Comparison of ENCODE assay signal across 20 cellular contexts in genomic region chr11:60717956-60718355, GRCh38. TPM values are rescaled to one million over a fixed set of nuclear protein-coding genes. Genes with fewer than 3 reads are reported as not detected.
DNase-seq lines count a peak whose midpoint lies in the region; ATAC-seq and TF ChIP-seq lines count a peak whose summit lies in the region.
"Had no signal": no experiment of that assay in that cellular context is flagged by ENCODE, and none has a peak within 500 bp of the region (broad histone marks: within the 10 kb centered on the region; RNA-seq: fewer than 3 reads in every experiment).

No MANE protein-coding gene starts in this region.

- no peak overlapping the region for H3K27ac ChIP-seq in CD8-positive, alpha-beta memory T cell (ENCODE audit: low read depth, low read length)
- no peak overlapping the region for H3K27ac ChIP-seq in naive thymus-derived CD4-positive, alpha-beta T cell (ENCODE audit: low read depth, low read length)
- no peak overlapping the region for H3K27ac ChIP-seq in esophagus muscularis mucosa (replicated peaks in 1 of 4)
- H3K27ac ChIP-seq: PC-9 had no signal

- H3K27ac Mint-ChIP-seq in CD8-positive, alpha-beta memory T cell: no peak overlapping the region
- no peak overlapping the region for H3K27ac Mint-ChIP-seq in activated CD4-positive, alpha-beta memory T cell treated with anti-CD3 and anti-CD28 coated beads, Interleukin-2, amount 10 ng/mL, durations not matched to agents 7 days and 5 days
- H3K27ac Mint-ChIP-seq in naive thymus-derived CD4-positive, alpha-beta T cell: no peak overlapping the region
- H3K27ac Mint-ChIP-seq in glutamatergic neuron (ENCODE audit: unreplicated experiment): no peak overlapping the region
- H3K27ac Mint-ChIP-seq: CD4-positive, CD25-positive, alpha-beta regulatory T cell had no signal

- CTCF ChIA-PET in CD8-positive, alpha-beta memory T cell (lab: Charles Lee): no interaction called here
- CTCF ChIA-PET in activated CD4-positive, alpha-beta memory T cell treated with anti-CD3 and anti-CD28 coated beads, Interleukin-2, amount 10 ng/mL, durations not matched to agents 7 days and 5 days (lab: Charles Lee): no interaction called here
- CTCF ChIA-PET in naive thymus-derived CD4-positive, alpha-beta T cell (lab: Charles Lee): no interaction called here

- POLR2A ChIA-PET in CD8-positive, alpha-beta memory T cell (lab: Charles Lee): no interaction called here
- POLR2A ChIA-PET in activated CD4-positive, alpha-beta memory T cell treated with anti-CD3 and anti-CD28 coated beads, Interleukin-2, amount 10 ng/mL, durations not matched to agents 7 days and 5 days (lab: Charles Lee): no interaction called here
- POLR2A ChIA-PET in naive thymus-derived CD4-positive, alpha-beta T cell (lab: Charles Lee): no interaction called here

- H3K4me1 Mint-ChIP-seq in CD8-positive, alpha-beta memory T cell: peaks cover 0 to 6% (median 0%) of the 10 kb centered on the region in 3 donors
- H3K4me1 Mint-ChIP-seq in activated CD4-positive, alpha-beta memory T cell treated with anti-CD3 and anti-CD28 coated beads, Interleukin-2, amount 10 ng/mL, durations not matched to agents 7 days and 5 days: peaks cover 5% of the 10 kb centered on the region
- no peaks in the 10 kb centered on the region for H3K4me1 Mint-ChIP-seq in naive thymus-derived CD4-positive, alpha-beta T cell
- H3K4me1 Mint-ChIP-seq in glutamatergic neuron (ENCODE audit: low read depth, unreplicated experiment): no peaks in the 10 kb centered on the region
- H3K4me1 Mint-ChIP-seq: CD4-positive, CD25-positive, alpha-beta regulatory T cell had no signal

- no peak for TF ChIP-seq EP300 in esophagus muscularis mucosa (IDR thresholded peaks at IDR 0.05)

- no peaks in the 10 kb centered on the region for H3K9me3 ChIP-seq in CD8-positive, alpha-beta memory T cell (ENCODE audit: low read length)
- no peaks in the 10 kb centered on the region for H3K9me3 ChIP-seq in naive thymus-derived CD4-positive, alpha-beta T cell (ENCODE audit: control insufficient read depth in 2 of 3, low read length in 3 of 3)
- H3K9me3 ChIP-seq in esophagus muscularis mucosa: peaks cover 0 to 13% (median 0%) of the 10 kb centered on the region in 4 donors

- H3K36me3 ChIP-seq in CD8-positive, alpha-beta memory T cell (ENCODE audit: insufficient read depth, low read length): no peaks in the 10 kb centered on the region
- no peaks in the 10 kb centered on the region for H3K36me3 ChIP-seq in naive thymus-derived CD4-positive, alpha-beta T cell (ENCODE audit: control insufficient read depth in 2 of 3, insufficient read depth in 3 of 3, low read length in 3 of 3)
- H3K36me3 ChIP-seq in esophagus muscularis mucosa: no peaks in the 10 kb centered on the region
- H3K36me3 ChIP-seq: MG63 had no signal

- H3K9me3 Mint-ChIP-seq in CD8-positive, alpha-beta memory T cell: peaks cover 0 to 3% (median 0%) of the 10 kb centered on the region in 5 donors
- H3K9me3 Mint-ChIP-seq in activated CD4-positive, alpha-beta memory T cell treated with anti-CD3 and anti-CD28 coated beads, Interleukin-2, amount 10 ng/mL, durations not matched to agents 7 days and 5 days: no peaks in the 10 kb centered on the region
- H3K9me3 Mint-ChIP-seq in naive thymus-derived CD4-positive, alpha-beta T cell: peaks cover 0 to 9% (median 0%) of the 10 kb centered on the region in 11 donors
- H3K9me3 Mint-ChIP-seq in glutamatergic neuron (ENCODE audit: unreplicated experiment): no peaks in the 10 kb centered on the region

- peaks cover 10 to 65% of the 10 kb centered on the region in 2 donors for H3K27me3 Mint-ChIP-seq in CD8-positive, alpha-beta memory T cell
- peaks cover 9% of the 10 kb centered on the region for H3K27me3 Mint-ChIP-seq in activated CD4-positive, alpha-beta memory T cell treated with anti-CD3 and anti-CD28 coated beads, Interleukin-2, amount 10 ng/mL, durations not matched to agents 7 days and 5 days
- peaks cover 4 to 57% (median 33%) of the 10 kb centered on the region in 5 donors for H3K27me3 Mint-ChIP-seq in naive thymus-derived CD4-positive, alpha-beta T cell
- H3K27me3 Mint-ChIP-seq in glutamatergic neuron (ENCODE audit: unreplicated experiment): peaks cover 2% of the 10 kb centered on the region

- H3K4me3 ChIP-seq in CD8-positive, alpha-beta memory T cell (ENCODE audit: low read length): no peak overlapping the region
- H3K4me3 ChIP-seq in GM12865 (ENCODE audit: low read depth, low read length) (no peak overlapping the region), esophagus muscularis mucosa (no peak overlapping the region)
- H3K4me3 ChIP-seq in naive thymus-derived CD4-positive, alpha-beta T cell (ENCODE audit: low read length): no peak overlapping the region
- H3K4me3 ChIP-seq: MG63, PC-9 had no signal

- peak in 3 of 5 donors; percentile 1 to 49 (median 15) for DNase-seq in CD8-positive, alpha-beta memory T cell
- DNase-seq in GM12865 (ENCODE audit: low read depth): peak; percentile 84
- DNase-seq in activated CD4-positive, alpha-beta memory T cell treated with anti-CD3 and anti-CD28 coated beads, Interleukin-2, amount 10 ng/mL, durations not matched to agents 7 days and 5 days: peak; percentile 18
- DNase-seq in naive thymus-derived CD4-positive, alpha-beta T cell: no peak
- no peak for DNase-seq in iPS-NIHi11 (ENCODE audit: low spot score)
- no peak for DNase-seq in glutamatergic neuron
- no peak for DNase-seq in esophagus muscularis mucosa (ENCODE audit: extremely low spot score)
- DNase-seq: AML-193; Calu3; CD4-positive, CD25-positive, alpha-beta regulatory T cell; DMS79; GOT3; KG1; MG63; NCI-H1105; NCI-H1694 treated with DMSO at 0.1 percent for 48 hours; NCI-H446; NCI-H748 treated with DMSO at 0.1 percent for 48 hours; PC-9 had no signal

- peak overlapping the region in 1 of 7 donors; percentile 19 for H3K4me3 Mint-ChIP-seq in CD8-positive, alpha-beta memory T cell
- H3K4me3 Mint-ChIP-seq in activated CD4-positive, alpha-beta memory T cell treated with anti-CD3 and anti-CD28 coated beads, Interleukin-2, amount 10 ng/mL, durations not matched to agents 7 days and 5 days: no peak overlapping the region
- no peak overlapping the region for H3K4me3 Mint-ChIP-seq in naive thymus-derived CD4-positive, alpha-beta T cell
- no peak overlapping the region for H3K4me3 Mint-ChIP-seq in glutamatergic neuron (ENCODE audit: unreplicated experiment)
- H3K4me3 Mint-ChIP-seq: CD4-positive, CD25-positive, alpha-beta regulatory T cell had no signal

- H3K27me3 ChIP-seq in CD8-positive, alpha-beta memory T cell (ENCODE audit: insufficient read depth, low read length, poor library complexity, severe bottlenecking): no peaks in the 10 kb centered on the region
- H3K27me3 ChIP-seq in naive thymus-derived CD4-positive, alpha-beta T cell (ENCODE audit: control insufficient read depth in 2 of 2, insufficient read depth in 2 of 2, low read length in 2 of 2): no peaks in the 10 kb centered on the region
- peaks cover 0 to 17% (median 0%) of the 10 kb centered on the region in 4 donors for H3K27me3 ChIP-seq in esophagus muscularis mucosa
- H3K27me3 ChIP-seq: MG63 had no signal

- TF ChIP-seq CTCF in GM12865 (IDR thresholded peaks at IDR 0.05; ENCODE audit: insufficient read depth, low read depth, low read length, missing control alignments): no peak
- no peak for TF ChIP-seq CTCF in glutamatergic neuron (IDR thresholded peaks at IDR 0.05; ENCODE audit: partially characterized antibody, unreplicated experiment)
- TF ChIP-seq CTCF in esophagus muscularis mucosa (IDR thresholded peaks at IDR 0.05): no peak

- peak; percentile 70 for ATAC-seq in naive thymus-derived CD4-positive, alpha-beta T cell
- ATAC-seq: Right ventricle myocardium inferior had no signal

- no peak for TF ChIP-seq POLR2A in esophagus muscularis mucosa (IDR thresholded peaks at IDR 0.05; ENCODE audit: low read depth)

- H3K4me1 ChIP-seq in CD8-positive, alpha-beta memory T cell (ENCODE audit: insufficient read depth, low read length): no peaks in the 10 kb centered on the region
- no peaks in the 10 kb centered on the region for H3K4me1 ChIP-seq in naive thymus-derived CD4-positive, alpha-beta T cell (ENCODE audit: control insufficient read depth in 2 of 2, insufficient read depth in 2 of 2, low read length in 2 of 2)
- H3K4me1 ChIP-seq in esophagus muscularis mucosa: no peaks in the 10 kb centered on the region

- 78% methylated on average over 5 of the region's 5 CpGs for WGBS in esophagus muscularis mucosa

- intact Hi-C loops in naive thymus-derived CD4-positive, alpha-beta T cell (cut with micrococcal nuclease): no loop called here
- intact Hi-C loops in esophagus muscularis mucosa (cut with DNase I): no loop called here

- H3K36me3 Mint-ChIP-seq in CD8-positive, alpha-beta memory T cell: no peaks in the 10 kb centered on the region
- H3K36me3 Mint-ChIP-seq in activated CD4-positive, alpha-beta memory T cell treated with anti-CD3 and anti-CD28 coated beads, Interleukin-2, amount 10 ng/mL, durations not matched to agents 7 days and 5 days (ENCODE audit: low read depth): no peaks in the 10 kb centered on the region
- H3K36me3 Mint-ChIP-seq in naive thymus-derived CD4-positive, alpha-beta T cell: peaks cover 0 to 4% (median 0%) of the 10 kb centered on the region in 5 donors
- H3K36me3 Mint-ChIP-seq in glutamatergic neuron (ENCODE audit: unreplicated experiment): no peaks in the 10 kb centered on the region
- H3K36me3 Mint-ChIP-seq: CD4-positive, CD25-positive, alpha-beta regulatory T cell had no signal

RNA-seq across cellular contexts. Expression of gene MS4A18, which starts 6.6 kb away (rescaled TPM):
- not detected for total RNA-seq in CD8-positive, alpha-beta memory T cell
- not detected for polyA plus RNA-seq in CD8-positive, alpha-beta memory T cell
- not detected for total RNA-seq in activated CD4-positive, alpha-beta memory T cell treated with anti-CD3 and anti-CD28 coated beads, Interleukin-2, amount 10 ng/mL, durations not matched to agents 7 days and 5 days
- not detected for total RNA-seq in naive thymus-derived CD4-positive, alpha-beta T cell
- not detected for polyA plus RNA-seq in naive thymus-derived CD4-positive, alpha-beta T cell
- total RNA-seq in glutamatergic neuron (ENCODE audit: unreplicated experiment) (not detected), esophagus muscularis mucosa (not detected)
- total RNA-seq: Calu3; CD4-positive, CD25-positive, alpha-beta regulatory T cell; PC-9; Right ventricle myocardium inferior had no signal
- polyA plus RNA-seq: CD4-positive, CD25-positive, alpha-beta regulatory T cell had no signal

RNA-seq across cellular contexts. Expression of gene MS4A8, which starts 18.5 kb away (rescaled TPM):
- total RNA-seq in CD8-positive, alpha-beta memory T cell: not detected
- not detected for polyA plus RNA-seq in CD8-positive, alpha-beta memory T cell
- not detected for total RNA-seq in activated CD4-positive, alpha-beta memory T cell treated with anti-CD3 and anti-CD28 coated beads, Interleukin-2, amount 10 ng/mL, durations not matched to agents 7 days and 5 days
- not detected for total RNA-seq in naive thymus-derived CD4-positive, alpha-beta T cell
- polyA plus RNA-seq in naive thymus-derived CD4-positive, alpha-beta T cell: not detected
- total RNA-seq in glutamatergic neuron (ENCODE audit: unreplicated experiment) (not detected), esophagus muscularis mucosa (not detected)
- total RNA-seq: CD4-positive, CD25-positive, alpha-beta regulatory T cell; PC-9; Right ventricle myocardium inferior had no signal
- polyA plus RNA-seq: CD4-positive, CD25-positive, alpha-beta regulatory T cell had no signal

RNA-seq across cellular contexts. Expression of gene MS4A15, which starts 38.7 kb away (rescaled TPM):
- not detected for total RNA-seq in CD8-positive, alpha-beta memory T cell
- not detected for polyA plus RNA-seq in CD8-positive, alpha-beta memory T cell
- total RNA-seq in activated CD4-positive, alpha-beta memory T cell treated with anti-CD3 and anti-CD28 coated beads, Interleukin-2, amount 10 ng/mL, durations not matched to agents 7 days and 5 days: not detected
- total RNA-seq in naive thymus-derived CD4-positive, alpha-beta T cell: not detected
- not detected for polyA plus RNA-seq in naive thymus-derived CD4-positive, alpha-beta T cell
- total RNA-seq in glutamatergic neuron (ENCODE audit: unreplicated experiment) (not detected), esophagus muscularis mucosa (under 1 TPM in 2 of 4 donors, not detected in 2; 0.40 to 0.52 TPM)
- total RNA-seq: Calu3; CD4-positive, CD25-positive, alpha-beta regulatory T cell; PC-9; Right ventricle myocardium inferior had no signal
- polyA plus RNA-seq: CD4-positive, CD25-positive, alpha-beta regulatory T cell had no signal

Comparison
In these comparisons a context has a peak if more than half of its experiments do, and no peak if none do; other contexts are left out.
1. DNase-seq: peak in CD8-positive, alpha-beta memory T cell (3 of 5), GM12865 (single experiment) and activated CD4-positive, alpha-beta memory T cell treated with anti-CD3 and anti-CD28 coated beads, Interleukin-2, amount 10 ng/mL, durations not matched to agents 7 days and 5 days (single experiment); none in naive thymus-derived CD4-positive, alpha-beta T cell (0 of 9), iPS-NIHi11 (single experiment), glutamatergic neuron (single experiment) and esophagus muscularis mucosa (single experiment).